In the genomic region with DNA sequence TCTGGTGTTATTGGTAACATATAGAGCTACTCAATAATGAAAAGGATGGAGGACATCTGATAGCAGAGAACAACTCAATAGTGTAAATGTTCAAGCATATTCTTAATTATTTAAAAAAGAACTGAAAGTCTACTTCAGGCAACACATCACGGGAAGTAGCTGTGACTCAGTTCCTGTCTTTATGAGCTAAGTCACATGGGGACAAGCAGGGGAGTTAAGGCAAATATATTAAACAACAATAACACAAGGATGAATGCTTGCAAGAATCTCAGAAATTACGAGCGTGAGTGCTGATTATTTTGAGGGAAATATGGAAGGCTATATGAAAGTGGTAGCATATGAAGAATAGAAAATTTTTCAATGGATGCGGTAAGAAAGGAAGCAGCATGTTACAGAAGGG, we compare ENCODE assay signal across 20 cellular contexts. TPM values are rescaled to one million over a fixed set of nuclear protein-coding genes. Genes with fewer than 3 reads are reported as not detected.
"Had no signal": no experiment of that assay in that cellular context is flagged by ENCODE, and none has a peak within 500 bp of the region (broad histone marks: within the 10 kb centered on the region; RNA-seq: fewer than 3 reads in every experiment).

No MANE protein-coding gene starts in this region.

- H3K4me3 ChIP-seq: ascending aorta, breast epithelium, dorsolateral prefrontal cortex, hepatocyte, left lung, right atrium auricular region, skin epidermis, tibial artery, uterus had no signal

- DNase-seq: activated CD4-positive, CD25-positive, alpha-beta regulatory T cell treated with anti-CD3 and anti-CD28 coated beads, Interleukin-2, amount 50 U/mL, for 72 hours; activated naive CD4-positive, alpha-beta T cell treated with Interleukin-2 at 50 U/mL for 16 hours; activated naive CD8-positive, alpha-beta T cell treated with anti-CD3 and anti-CD28 coated beads, Interleukin-2, amount 50 U/mL, for 24 hours; dorsolateral prefrontal cortex; kidney; left lung; naive thymus-derived CD8-positive, alpha-beta T cell; posterior cingulate gyrus; stimulated activated CD4-positive, alpha-beta T cell treated with anti-CD3 and anti-CD28 coated beads, Interleukin-4, amount 100 ng/mL, for 24 hours; stimulated activated naive CD4-positive, alpha-beta T cell; T-helper 9 cell; tibial artery; uterus had no signal

- H3K4me2 ChIP-seq: hepatocyte had no signal

- H3K36me3 ChIP-seq: ascending aorta, breast epithelium, left lung, neutrophil, right atrium auricular region, tibial artery, uterus had no signal

- H3K4me1 Mint-ChIP-seq: activated naive CD8-positive, alpha-beta T cell treated with anti-CD3 and anti-CD28 coated beads, Interleukin-2, amount 50 U/mL, for 24 hours; naive thymus-derived CD8-positive, alpha-beta T cell had no signal

- H3K4me1 ChIP-seq: breast epithelium, uterus had no signal

- H2AFZ ChIP-seq: hepatocyte had no signal

- H3K9me3 ChIP-seq: ascending aorta, breast epithelium, left lung, neutrophil, right atrium auricular region, tibial artery, uterus had no signal

- H3K27ac Mint-ChIP-seq: activated naive CD8-positive, alpha-beta T cell treated with anti-CD3 and anti-CD28 coated beads, Interleukin-2, amount 50 U/mL, for 24 hours; naive thymus-derived CD8-positive, alpha-beta T cell had no signal

- H3K27me3 ChIP-seq: ascending aorta, breast epithelium, dorsolateral prefrontal cortex, hepatocyte, left lung, neutrophil, right atrium auricular region, tibial artery, uterus had no signal

- H3K4me3 Mint-ChIP-seq: activated naive CD8-positive, alpha-beta T cell treated with anti-CD3 and anti-CD28 coated beads, Interleukin-2, amount 50 U/mL, for 24 hours; naive thymus-derived CD8-positive, alpha-beta T cell had no signal

- H3K27ac ChIP-seq: breast epithelium, dorsolateral prefrontal cortex, hepatocyte, neutrophil, right atrium auricular region, tibial artery had no signal

RNA-seq across cellular contexts. Expression of a gene that starts 4.0 kb away (rescaled TPM):
- total RNA-seq: activated CD8-positive, alpha-beta memory T cell treated with anti-CD3 and anti-CD28 coated beads for 36 hours had no signal
